Comparison of ENCODE assay signal across 17 cellular contexts in genomic region chr9:93679536-93680444, GRCh38.
DNase-seq lines count a peak whose midpoint lies in the region; ATAC-seq, FAIRE-seq and TF ChIP-seq lines count a peak whose summit lies in the region.
"Had no signal": no experiment of that assay in that cellular context is flagged by ENCODE, and none has a peak within 500 bp of the region (broad histone marks: within the 10 kb centered on the region; RNA-seq: fewer than 3 reads in every experiment).

No MANE protein-coding gene starts in this region.

- H3K27ac Mint-ChIP-seq in endodermal cell (no peak overlapping the region), neural crest cell (ENCODE audit: unreplicated experiment) (peak overlapping the region; percentile 6)

- H3K9me3 ChIP-seq in endodermal cell (ENCODE audit: control insufficient read depth, low read length): no peaks in the 10 kb centered on the region
- H3K9me3 ChIP-seq: BLaER1, pancreas had no signal

- no peak for TF ChIP-seq POLR2A in GM12892 (IDR thresholded peaks at IDR 0.05; ENCODE audit: low read depth, low read length)

- H3K4me3 Mint-ChIP-seq in endodermal cell: no peak overlapping the region
- H3K4me3 Mint-ChIP-seq in neural crest cell: no peak overlapping the region

- H3K27me3 Mint-ChIP-seq in endodermal cell (ENCODE audit: insufficient read depth): no peaks in the 10 kb centered on the region
- no peaks in the 10 kb centered on the region for H3K27me3 Mint-ChIP-seq in neural crest cell (ENCODE audit: low read depth)

- DNase-seq in AG20443 (ENCODE audit: low spot score) (peak; percentile 8), GM12892 (ENCODE audit: insufficient read length) (peak; percentile 6), endodermal cell (peak; percentile 34), neural crest cell (ENCODE audit: low read depth, low spot score) (peak; percentile 1), NCI-H146 treated with DMSO at 0.1 percent for 48 hours (lab: John Stamatoyannopoulos, UW; ENCODE audit: unreplicated experiment) (no peak), cerebellum (ENCODE audit: low spot score) (no peak), SHP77 treated with DMSO at 0.1 percent for 48 hours (lab: John Stamatoyannopoulos, UW) (no peak)
- DNase-seq: DMS79; midbrain; NCI-H510A treated with DMSO at 0.1 percent for 48 hours; stimulated activated CD4-positive, alpha-beta T cell treated with anti-CD3 and anti-CD28 coated beads, Interleukin-4, amount 100 ng/mL, for 4 hours; stimulated activated naive CD4-positive, alpha-beta T cell had no signal

- H3K36me3 Mint-ChIP-seq in endodermal cell (ENCODE audit: low read depth) (peaks cover 15% of the 10 kb centered on the region), neural crest cell (ENCODE audit: low read depth) (no peaks in the 10 kb centered on the region)

- whole genome bisulfite sequencing in endodermal cell (ENCODE audit: insufficient coverage in 1 of 2, insufficient read length in 1 of 2), 2 experiments: 93 to 94% methylated on average over 10 to 18 of the region's 18 CpGs

- no peak for ATAC-seq in activated CD4-positive, CD25-positive, alpha-beta regulatory T cell treated with anti-CD3 and anti-CD28 coated beads, Interleukin-2, amount 50 U/mL, for 24 hours
- ATAC-seq: K562 had no signal

- no peak for FAIRE-seq in GM12892 (lab: Jason Lieb, UNC)
- FAIRE-seq: K562, pancreas, RCC 7860 had no signal

- H3K4me3 ChIP-seq in endodermal cell (ENCODE audit: low read length): no peak overlapping the region
- H3K4me3 ChIP-seq: BLaER1, K562, pancreas had no signal

- H3K27ac ChIP-seq in endodermal cell (ENCODE audit: low read depth, low read length): no peak overlapping the region
- H3K27ac ChIP-seq: BLaER1, pancreas had no signal

- TF ChIP-seq CTCF in endodermal cell (conservative IDR thresholded peaks at IDR 0.05): no peak
- no peak for TF ChIP-seq CTCF in neural crest cell (conservative IDR thresholded peaks at IDR 0.05)

- no peaks in the 10 kb centered on the region for H3K27me3 ChIP-seq in endodermal cell (ENCODE audit: control insufficient read depth, insufficient read depth, low read length, poor library complexity, severe bottlenecking)
- H3K27me3 ChIP-seq: BLaER1, pancreas had no signal

- H3K4me1 Mint-ChIP-seq in endodermal cell: peaks cover 2% of the 10 kb centered on the region
- H3K4me1 Mint-ChIP-seq in neural crest cell: peaks cover 5% of the 10 kb centered on the region

- no peak overlapping the region for H3K9ac ChIP-seq in endodermal cell (ENCODE audit: extremely low read depth, low read length, poor library complexity, severe bottlenecking)
- H3K9ac ChIP-seq: BLaER1 had no signal

- no peaks in the 10 kb centered on the region for H3K4me1 ChIP-seq in endodermal cell (ENCODE audit: control insufficient read depth, insufficient read depth, low read length)
- H3K4me1 ChIP-seq: pancreas had no signal

- H3K36me3 ChIP-seq in endodermal cell (ENCODE audit: control insufficient read depth, insufficient read depth, low read length): no peaks in the 10 kb centered on the region

- H3K9me3 Mint-ChIP-seq in endodermal cell: no peaks in the 10 kb centered on the region
- H3K9me3 Mint-ChIP-seq in neural crest cell: no peaks in the 10 kb centered on the region

Comparison
In these comparisons a context has a peak if more than half of its experiments do, and no peak if none do; other contexts are left out.
1. DNase-seq: peak in AG20443 (single experiment), GM12892 (single experiment), endodermal cell (single experiment) and neural crest cell (single experiment); none in NCI-H146 treated with DMSO at 0.1 percent for 48 hours (single experiment), cerebellum (single experiment) and SHP77 treated with DMSO at 0.1 percent for 48 hours (single experiment).